In the genomic region with DNA sequence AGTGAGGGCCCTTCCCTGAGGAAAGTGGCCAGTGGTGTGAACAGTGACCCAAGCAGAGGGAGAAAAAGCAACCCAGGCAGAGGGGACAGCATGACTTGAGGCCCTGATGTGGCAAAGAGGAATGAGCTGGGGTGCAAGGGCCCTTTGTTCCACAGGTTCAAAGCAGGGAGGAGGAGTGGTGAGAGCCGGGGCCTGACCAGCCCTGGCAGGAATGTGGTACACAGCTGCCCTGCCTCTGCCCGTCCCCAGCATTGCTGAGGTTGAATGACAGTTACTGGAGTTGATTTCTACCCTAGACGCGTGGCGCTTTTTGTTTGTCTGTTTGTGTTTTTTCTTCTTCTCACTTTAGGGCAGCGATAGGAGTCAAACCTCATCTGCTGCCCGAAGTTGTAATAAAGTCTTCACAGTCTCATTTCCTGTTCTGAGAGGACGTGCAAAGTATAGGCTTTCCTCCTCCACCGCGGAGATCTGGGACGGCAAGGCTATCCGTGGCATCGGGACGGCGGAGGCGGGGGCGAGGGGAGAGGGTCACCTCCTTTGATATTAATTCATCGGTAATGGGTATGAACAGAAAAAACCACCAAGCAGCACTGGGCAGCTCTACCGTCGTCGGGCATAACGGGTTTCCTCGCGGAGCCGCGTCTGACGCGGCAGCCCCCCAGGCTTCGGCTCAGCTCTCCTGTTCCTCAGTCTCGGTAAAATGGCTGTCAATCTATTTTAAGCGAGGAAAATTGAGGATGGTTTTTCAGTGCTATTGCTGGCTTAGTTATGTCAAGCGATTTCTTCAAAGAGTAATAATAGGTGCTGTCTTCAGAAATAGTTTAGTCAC, we compare ENCODE assay signal across 20 cellular contexts.
DNase-seq lines count a peak whose midpoint lies in the region; ATAC-seq, FAIRE-seq and TF ChIP-seq lines count a peak whose summit lies in the region.
"Had no signal": no experiment of that assay in that cellular context is flagged by ENCODE, and none has a peak within 500 bp of the region (broad histone marks: within the 10 kb centered on the region; RNA-seq: fewer than 3 reads in every experiment).

No MANE protein-coding gene starts in this region.

- TF ChIP-seq CTCF in pancreas (IDR thresholded peaks at IDR 0.05) (no peak), upper lobe of left lung (IDR thresholded peaks at IDR 0.05) (no peak)
- TF ChIP-seq CTCF in CD8-positive, alpha-beta T cell (IDR thresholded peaks at IDR 0.05) = no peak

- no peak for FAIRE-seq in pancreas (lab: Jason Lieb, UNC)
- FAIRE-seq: colon, K562, small intestine had no signal

- H3K4me1 Mint-ChIP-seq in dendritic cell treated with granulocyte-macrophage colony-stimulating factor and Interleukin-4, amounts not matched to agents 40 ng/mL and 50 ng/mL, for 4 days (ENCODE audit: low read depth) = peaks cover 20% of the 10 kb centered on the region
- H3K4me1 Mint-ChIP-seq in CD8-positive, alpha-beta T cell (ENCODE audit: low read depth) = no peaks in the 10 kb centered on the region
- H3K4me1 Mint-ChIP-seq: activated naive CD4-positive, alpha-beta T cell treated with anti-CD3 and anti-CD28 coated beads, Interleukin-2, amount 10 ng/mL, durations not matched to agents 7 days and 5 days had no signal

- H3K9me3 ChIP-seq in right cardiac atrium (ENCODE audit: control insufficient read depth, low read length) (no peaks in the 10 kb centered on the region), pancreas (peaks cover 0 to 4% (median 0%) of the 10 kb centered on the region in 4 donors), upper lobe of left lung (no peaks in the 10 kb centered on the region)
- no peaks in the 10 kb centered on the region for H3K9me3 ChIP-seq in CD8-positive, alpha-beta T cell (ENCODE audit: low read length)

- no peaks in the 10 kb centered on the region for H3K27me3 ChIP-seq in right cardiac atrium (ENCODE audit: control insufficient read depth, insufficient read depth)
- no peaks in the 10 kb centered on the region for H3K27me3 ChIP-seq in pancreas
- H3K27me3 ChIP-seq in upper lobe of left lung = no peaks in the 10 kb centered on the region
- no peaks in the 10 kb centered on the region for H3K27me3 ChIP-seq in CD8-positive, alpha-beta T cell (ENCODE audit: insufficient read depth, low read length)

- no peaks in the 10 kb centered on the region for H3K9me3 Mint-ChIP-seq in dendritic cell treated with granulocyte-macrophage colony-stimulating factor and Interleukin-4, amounts not matched to agents 40 ng/mL and 50 ng/mL, for 4 days
- no peaks in the 10 kb centered on the region for H3K9me3 Mint-ChIP-seq in CD8-positive, alpha-beta T cell
- H3K9me3 Mint-ChIP-seq: activated naive CD4-positive, alpha-beta T cell treated with anti-CD3 and anti-CD28 coated beads, Interleukin-2, amount 10 ng/mL, durations not matched to agents 7 days and 5 days had no signal

- no peaks in the 10 kb centered on the region for H3K27me3 Mint-ChIP-seq in dendritic cell treated with granulocyte-macrophage colony-stimulating factor and Interleukin-4, amounts not matched to agents 40 ng/mL and 50 ng/mL, for 4 days
- peaks cover 18% of the 10 kb centered on the region for H3K27me3 Mint-ChIP-seq in CD8-positive, alpha-beta T cell (ENCODE audit: low read depth)

- H3K36me3 ChIP-seq in pancreas (no peaks in the 10 kb centered on the region), upper lobe of left lung (no peaks in the 10 kb centered on the region)
- H3K36me3 ChIP-seq in CD8-positive, alpha-beta T cell (ENCODE audit: insufficient read depth, low read length) = no peaks in the 10 kb centered on the region

- H3K27ac Mint-ChIP-seq in dendritic cell treated with granulocyte-macrophage colony-stimulating factor and Interleukin-4, amounts not matched to agents 40 ng/mL and 50 ng/mL, for 4 days = peak overlapping the region; percentile 33
- no peak overlapping the region for H3K27ac Mint-ChIP-seq in CD8-positive, alpha-beta T cell
- H3K27ac Mint-ChIP-seq: activated naive CD4-positive, alpha-beta T cell treated with anti-CD3 and anti-CD28 coated beads, Interleukin-2, amount 10 ng/mL, durations not matched to agents 7 days and 5 days had no signal

- H3K4me3 Mint-ChIP-seq in dendritic cell treated with granulocyte-macrophage colony-stimulating factor and Interleukin-4, amounts not matched to agents 40 ng/mL and 50 ng/mL, for 4 days = peak overlapping the region; percentile 52
- H3K4me3 Mint-ChIP-seq in CD8-positive, alpha-beta T cell = no peak overlapping the region
- H3K4me3 Mint-ChIP-seq: activated naive CD4-positive, alpha-beta T cell treated with anti-CD3 and anti-CD28 coated beads, Interleukin-2, amount 10 ng/mL, durations not matched to agents 7 days and 5 days had no signal

- POLR2A ChIA-PET in CD8-positive, alpha-beta T cell (lab: Charles Lee) = no interaction called here

- H3K4me1 ChIP-seq in right cardiac atrium (ENCODE audit: control insufficient read depth, insufficient read depth, low read length) = no peaks in the 10 kb centered on the region
- peaks cover 0 to 8% (median 0%) of the 10 kb centered on the region in 3 donors for H3K4me1 ChIP-seq in pancreas
- peaks cover 0 to 6% (median 2%) of the 10 kb centered on the region in 4 donors for H3K4me1 ChIP-seq in upper lobe of left lung
- H3K4me1 ChIP-seq in CD8-positive, alpha-beta T cell (ENCODE audit: insufficient read depth, low read length) = no peaks in the 10 kb centered on the region

- TF ChIP-seq EP300 in upper lobe of left lung (IDR thresholded peaks at IDR 0.05) = no peak

- DNase-seq in right cardiac atrium = peak; percentile 24 to 62 (median 46)
- DNase-seq in pancreas = no peak
- peak in 1 of 2 donors; percentile 71 for DNase-seq in upper lobe of left lung
- no peak for DNase-seq in stimulated activated CD4-positive, alpha-beta T cell treated with anti-CD3 and anti-CD28 coated beads, Interleukin-4, amount 100 ng/mL, for 1 hour
- DNase-seq in ureter (ENCODE audit: low spot score) = no peak
- DNase-seq in CD8-positive, alpha-beta T cell = no peak
- DNase-seq: activated CD4-positive, CD25-positive, alpha-beta regulatory T cell treated with anti-CD3 and anti-CD28 coated beads, Interleukin-2, amount 50 U/mL, for 72 hours; activated CD8-positive, alpha-beta memory T cell treated with anti-CD3 and anti-CD28 coated beads for 24 hours; activated naive CD4-positive, alpha-beta T cell treated with anti-CD3 and anti-CD28 coated beads, Interleukin-2, amount 10 ng/mL, durations not matched to agents 7 days and 5 days; activated T-cell treated with anti-CD3 and anti-CD28 coated beads, Interleukin-2, amount 50 U/mL, for 48 hours; COR-L47; foreskin fibroblast; NCI-H1694 treated with DMSO at 0.1 percent for 48 hours; NK-92 treated with Interleukin-12 subunit alpha and Interleukin-12 subunit beta, amount 100 ng/mL, for 24 hours; small intestine; stimulated activated CD4-positive, alpha-beta T cell treated with anti-CD3 and anti-CD28 coated beads, Interleukin-2, amount 100 ng/mL, for 48 hours had no signal

- H3K36me3 Mint-ChIP-seq in dendritic cell treated with granulocyte-macrophage colony-stimulating factor and Interleukin-4, amounts not matched to agents 40 ng/mL and 50 ng/mL, for 4 days (ENCODE audit: low read depth) = peaks cover 13% of the 10 kb centered on the region
- no peaks in the 10 kb centered on the region for H3K36me3 Mint-ChIP-seq in CD8-positive, alpha-beta T cell
- H3K36me3 Mint-ChIP-seq: activated naive CD4-positive, alpha-beta T cell treated with anti-CD3 and anti-CD28 coated beads, Interleukin-2, amount 10 ng/mL, durations not matched to agents 7 days and 5 days had no signal

- H3K27ac ChIP-seq in right cardiac atrium (ENCODE audit: low read length) (no peak overlapping the region), pancreas (peak overlapping the region in 2 of 4 donors; percentile 42 to 62), upper lobe of left lung (peak overlapping the region; percentile 42 to 84 (median 64))
- H3K27ac ChIP-seq in CD8-positive, alpha-beta T cell (ENCODE audit: low read depth, low read length) = no peak overlapping the region

- ATAC-seq in right cardiac atrium (peak; percentile 22 to 62), pancreas (peak in 3 of 4 donors; percentile 43 to 54 (median 53)), upper lobe of left lung (ENCODE audit: low FRiP score in 2 of 2) (peak in 1 of 2 donors; percentile 29)
- ATAC-seq in CD8-positive, alpha-beta T cell = no peak
- ATAC-seq: K562, SK-N-SH treated with all-trans-retinoic acid at 6 μM for 48 hours had no signal

- WGBS in right cardiac atrium = 46% methylated on average over 32 of the region's 32 CpGs
- 78 to 83% methylated on average over 32 of the region's 32 CpGs for WGBS in pancreas, 2 donors
- WGBS in upper lobe of left lung, 2 donors = 68 to 77% methylated on average over 32 of the region's 32 CpGs

- CTCF ChIA-PET in CD8-positive, alpha-beta T cell (lab: Charles Lee) = no interaction called here

- H3K4me3 ChIP-seq in right cardiac atrium (ENCODE audit: low read length) (peak overlapping the region; percentile 25), pancreas (no peak overlapping the region), upper lobe of left lung (peak overlapping the region in 3 of 4 donors; percentile 21 to 35 (median 26))
- no peak overlapping the region for H3K4me3 ChIP-seq in CD8-positive, alpha-beta T cell (ENCODE audit: low read depth, low read length)
- H3K4me3 ChIP-seq: K562 had no signal

- intact Hi-C loops in dendritic cell treated with granulocyte-macrophage colony-stimulating factor and Interleukin-4, amounts not matched to agents 40 ng/mL and 50 ng/mL, for 4 days (cut with micrococcal nuclease) = no loop called here
- intact Hi-C loops in right cardiac atrium (cut with DNase I) = no loop called here
- intact Hi-C loops in pancreas (cut with DNase I) = no loop called here
- intact Hi-C loops in CD8-positive, alpha-beta T cell (cut with DNase I, micrococcal nuclease) = no loop called here

- no peak for TF ChIP-seq POLR2A in upper lobe of left lung (IDR thresholded peaks at IDR 0.05)

Comparison
In these comparisons a context has a peak if more than half of its experiments do, and no peak if none do; other contexts are left out.
1. DNase-seq: peak in right cardiac atrium (3 of 3); none in pancreas (0 of 6), stimulated activated CD4-positive, alpha-beta T cell treated with anti-CD3 and anti-CD28 coated beads, Interleukin-4, amount 100 ng/mL, for 1 hour (single experiment), ureter (single experiment) and CD8-positive, alpha-beta T cell (0 of 7).
2. H3K27ac ChIP-seq: peak in upper lobe of left lung (4 of 4); none in right cardiac atrium (single experiment) and CD8-positive, alpha-beta T cell (single experiment).
3. H3K4me3 ChIP-seq: peak in right cardiac atrium (single experiment) and upper lobe of left lung (3 of 4); none in pancreas (0 of 4) and CD8-positive, alpha-beta T cell (single experiment).